18 cellular contexts compared by ENCODE assay signal in genomic region chr5:104186510-104186909, GRCh38.
"Had no signal": no experiment of that assay in that cellular context is flagged by ENCODE, and none has a peak within 500 bp of the region (broad histone marks: within the 10 kb centered on the region; RNA-seq: fewer than 3 reads in every experiment).

No MANE protein-coding gene starts in this region.

- H3K27me3 ChIP-seq: hepatocyte, ovary, spleen, tibial nerve, vagina had no signal

- H3K4me3 ChIP-seq: hepatocyte, left ventricle myocardium inferior, mucosa of descending colon, ovary, spleen, tibial nerve, vagina had no signal

- H2AFZ ChIP-seq: hepatocyte had no signal

- H3K27ac ChIP-seq: hepatocyte, left ventricle myocardium inferior, ovary, spleen, tibial nerve, vagina had no signal

- DNase-seq: kidney; left ventricle myocardium inferior; midbrain; ovary; retina; small intestine; spleen; stimulated activated CD4-positive, alpha-beta T cell treated with anti-CD3 and anti-CD28 coated beads, Interleukin-4, amount 100 ng/mL, for 24 hours; stimulated activated naive CD4-positive, alpha-beta T cell; substantia nigra had no signal

- H3K79me2 ChIP-seq: hepatocyte had no signal

- H3K4me1 ChIP-seq: left ventricle myocardium inferior, spleen, tibial nerve, vagina had no signal

- H3K4me2 ChIP-seq: hepatocyte had no signal

- H3K36me3 ChIP-seq: left ventricle myocardium inferior, ovary, spleen, tibial nerve, vagina had no signal

- ATAC-seq: left colon; mucosa of descending colon; naive thymus-derived CD4-positive, alpha-beta T cell; sciatic nerve; stimulated activated effector memory CD8-positive, alpha-beta T cell treated with anti-CD3 and anti-CD28 coated beads, Interleukin-12 subunit alpha, Interleukin-12 subunit beta, amount 100 ng/mL, for 72 hours had no signal

- H3K9me3 ChIP-seq: ovary, tibial nerve, vagina had no signal
